In the genomic region with DNA sequence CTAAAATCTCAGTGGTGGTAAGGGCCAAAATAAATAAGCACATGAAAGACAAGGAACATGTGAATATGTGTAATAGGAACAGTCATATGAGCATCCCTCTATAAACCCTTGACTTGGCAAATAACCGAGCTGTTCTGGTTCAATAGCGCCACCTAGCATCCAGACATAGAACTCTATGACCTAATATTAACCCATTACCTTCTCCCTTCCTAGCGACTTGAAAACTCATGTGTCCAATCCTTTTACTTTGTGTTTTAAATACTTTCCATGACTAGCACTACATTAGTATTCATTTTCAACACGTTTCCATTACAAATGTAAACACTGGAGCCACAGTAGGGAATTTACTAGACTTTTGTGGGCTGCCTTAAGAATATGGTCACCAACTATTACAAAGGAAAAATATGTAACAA, we compare ENCODE assay signal across 8 cellular contexts.
DNase-seq lines count a peak whose midpoint lies in the region; ATAC-seq and TF ChIP-seq lines count a peak whose summit lies in the region.

No MANE protein-coding gene starts in this region.

- intact Hi-C loops in dorsolateral prefrontal cortex (cut with DNase I): loop anchor here (2.0 to 10.0 kb wide), 3 partner anchors 406 to 491 kb away; no protein-coding TSS in a partner anchor

- H3K27me3 ChIP-seq in dorsolateral prefrontal cortex (no peaks in the 10 kb centered on the region), osteoblast (ENCODE audit: insufficient read depth, low read length) (no peaks in the 10 kb centered on the region)

- H3K9me3 ChIP-seq in osteoblast (ENCODE audit: low read depth, low read length): no peaks in the 10 kb centered on the region

- peaks cover 26% of the 10 kb centered on the region for H3K4me1 ChIP-seq in osteoblast (ENCODE audit: insufficient read depth, low read length)

- H3K36me3 ChIP-seq in osteoblast (ENCODE audit: insufficient read depth, low read length): no peaks in the 10 kb centered on the region

- DNase-seq in DMS53 treated with DMSO at 0.1 percent for 48 hours (lab: John Stamatoyannopoulos, UW; ENCODE audit: unreplicated experiment) (peak; percentile 37), KBM-7 (peak; percentile 86), RKO (ENCODE audit: low spot score) (peak; percentile 62), dorsolateral prefrontal cortex (no peak), osteoblast (ENCODE audit: insufficient read length, low spot score, missing footprints) (no peak), middle frontal gyrus (ENCODE audit: extremely low spot score, low spot score) (no peak)

- no peak overlapping the region for H3K4me3 ChIP-seq in dorsolateral prefrontal cortex
- no peak overlapping the region for H3K4me3 ChIP-seq in osteoblast (ENCODE audit: insufficient read depth, low read length)

- peak overlapping the region; percentile 23 for H3K4me2 ChIP-seq in osteoblast (ENCODE audit: insufficient read depth, low read length)

- H4K20me1 ChIP-seq in osteoblast (ENCODE audit: insufficient read depth, low read length): no peaks in the 10 kb centered on the region

- TF ChIP-seq CTCF in dorsolateral prefrontal cortex (IDR thresholded peaks at IDR 0.05 in 54 of 56, conservative IDR thresholded peaks at IDR 0.05 in 2 of 56; ENCODE audit: low read depth in 1 of 56, partially characterized antibody in 56 of 56) (peak in 40 of 56 donors; percentile 8 to 57 (median 32)), osteoblast (IDR thresholded peaks at IDR 0.05; ENCODE audit: extremely low read depth, low read depth, low read length) (peak; percentile 81)

- H2AFZ ChIP-seq in osteoblast (ENCODE audit: low read length): no peak overlapping the region

- H3K79me2 ChIP-seq in osteoblast (ENCODE audit: insufficient read depth, low read length): no peaks in the 10 kb centered on the region

- ATAC-seq in GM18517 (IDR thresholded peaks at IDR 0.05; ENCODE audit: unreplicated experiment) (no peak), GM21825 (IDR thresholded peaks at IDR 0.05; ENCODE audit: unreplicated experiment) (no peak)

- no peak overlapping the region for H3K27ac ChIP-seq in dorsolateral prefrontal cortex
- H3K27ac ChIP-seq in osteoblast (ENCODE audit: low read depth, low read length): peak overlapping the region; percentile 65

- in situ Hi-C loops in KBM-7 (cut with MboI; ENCODE audit: low pct_unique_long_range_greater_than_20kb, low sequenced_read_pairs): no loop called here

Comparison
In these comparisons a context has a peak if more than half of its experiments do, and no peak if none do; other contexts are left out.
1. DNase-seq: peak in DMS53 treated with DMSO at 0.1 percent for 48 hours (single experiment), KBM-7 (single experiment) and RKO (single experiment); none in dorsolateral prefrontal cortex (0 of 10), osteoblast (single experiment) and middle frontal gyrus (single experiment).